In the genomic region with DNA sequence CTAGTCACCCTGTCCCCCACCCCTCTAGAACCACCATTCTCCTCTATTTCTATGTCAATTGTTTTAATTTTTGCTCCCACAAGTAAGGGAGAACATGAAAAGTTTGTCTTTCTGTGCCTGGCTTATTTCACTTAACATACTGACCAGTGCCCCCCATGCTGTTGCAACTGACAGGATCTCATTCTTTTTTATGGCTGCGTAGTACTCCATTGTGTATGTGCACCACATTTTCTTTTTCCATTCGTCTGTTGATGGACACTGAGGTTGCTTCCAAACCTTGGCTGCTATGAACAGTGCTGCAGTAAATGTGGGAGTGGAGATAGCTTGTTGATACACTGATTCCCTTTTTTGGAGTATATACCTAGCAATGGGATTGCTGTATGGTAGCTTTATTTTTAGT, we compare ENCODE assay signal across 35 cellular contexts.
"Had no signal": no experiment of that assay in that cellular context is flagged by ENCODE, and none has a peak within 500 bp of the region (broad histone marks: within the 10 kb centered on the region; RNA-seq: fewer than 3 reads in every experiment).

No MANE protein-coding gene starts in this region.

- H3K4me3 ChIP-seq: MG63 had no signal

- H3K36me3 ChIP-seq: MG63 had no signal

- DNase-seq: MG63, MM.1S, MV-4-11, NCI-H1048, NCI-H1092, NCI-H1092 treated with DMSO at 0.1 percent for 48 hours, NCI-H1105, NCI-H1105 treated with DMSO at 0.1 percent for 48 hours, NCI-H1417, NCI-H1417 treated with DMSO at 0.1 percent for 48 hours, NCI-H1436, NCI-H1436 treated with DMSO at 0.1 percent for 48 hours, NCI-H146, NCI-H1694, NCI-H1694 treated with DMSO at 0.1 percent for 48 hours, NCI-H187, NCI-H187 treated with DMSO at 0.1 percent for 48 hours, NCI-H1930, NCI-H2029, NCI-H2029 treated with DMSO at 0.1 percent for 48 hours, NCI-H2081, NCI-H2081 treated with DMSO at 0.1 percent for 48 hours, NCI-H2107, NCI-H2171, NCI-H2171 treated with DMSO at 0.1 percent for 48 hours, NCI-H2227 treated with DMSO at 0.1 percent for 48 hours, NCI-H226, NCI-H345, NCI-H446, NCI-H446 treated with DMSO at 0.1 percent for 48 hours, NCI-H510A, NCI-H510A treated with DMSO at 0.1 percent for 48 hours, NCI-H524, NCI-H524 treated with DMSO at 0.1 percent for 48 hours, NCI-H526 had no signal
